14 cellular contexts compared by ENCODE assay signal in genomic region chr10:1187151-1187854, GRCh38.
DNase-seq lines count a peak whose midpoint lies in the region; ATAC-seq and TF ChIP-seq lines count a peak whose summit lies in the region.
"Had no signal": no experiment of that assay in that cellular context is flagged by ENCODE, and none has a peak within 500 bp of the region (broad histone marks: within the 10 kb centered on the region; RNA-seq: fewer than 3 reads in every experiment).

No MANE protein-coding gene starts in this region.

- no peaks in the 10 kb centered on the region for H3K4me1 ChIP-seq in foreskin keratinocyte

- H3K4me3 ChIP-seq in brain microvascular endothelial cell (ENCODE audit: low read depth, low read length) = no peak overlapping the region

- DNase-seq in C1 segment of cervical spinal cord (lab: John Stamatoyannopoulos, UW) = peak in 11 of 14 donors; percentile 24 to 86 (median 64)
- DNase-seq in RWPE1 (ENCODE audit: low spot score) = peak; percentile 57
- peak; percentile 10 to 22 for DNase-seq in foreskin keratinocyte
- peak in 51 of 56 donors; percentile 31 to 92 (median 75) for DNase-seq in nucleus accumbens (lab: John Stamatoyannopoulos, UW)
- no peak for DNase-seq in NCI-H526 treated with DMSO at 0.1 percent for 48 hours (lab: John Stamatoyannopoulos, UW)
- no peak for DNase-seq in activated CD4-positive, alpha-beta memory T cell treated with anti-CD3 and anti-CD28 coated beads for 36 hours
- DNase-seq in brain microvascular endothelial cell = no peak
- DNase-seq: DMS53, mesenchymal stem cell, NCI-H1092 treated with DMSO at 0.1 percent for 48 hours, T-cell had no signal

- no peaks in the 10 kb centered on the region for H3K27me3 Mint-ChIP-seq in activated CD4-positive, alpha-beta memory T cell treated with anti-CD3 and anti-CD28 coated beads for 36 hours
- H3K27me3 Mint-ChIP-seq: dendritic cell treated with granulocyte-macrophage colony-stimulating factor and Interleukin-4, amounts not matched to agents 40 ng/mL and 50 ng/mL, for 4 days had no signal

- TF ChIP-seq CTCF in RWPE1 (conservative IDR thresholded peaks at IDR 0.05; ENCODE audit: low read depth) (no peak), foreskin keratinocyte (conservative IDR thresholded peaks at IDR 0.05) (no peak), brain microvascular endothelial cell (IDR thresholded peaks at IDR 0.05; ENCODE audit: low read depth, low read length, missing control alignments) (no peak)

- POLR2A ChIA-PET in RWPE1 (lab: Yijun Ruan, JAX; ENCODE audit: low non-redundant PET) = no interaction called here
- POLR2A ChIA-PET in activated CD4-positive, alpha-beta memory T cell treated with anti-CD3 and anti-CD28 coated beads for 36 hours (lab: Charles Lee) = no interaction called here

- no peaks in the 10 kb centered on the region for H3K9me3 Mint-ChIP-seq in activated CD4-positive, alpha-beta memory T cell treated with anti-CD3 and anti-CD28 coated beads for 36 hours
- H3K9me3 Mint-ChIP-seq: dendritic cell treated with granulocyte-macrophage colony-stimulating factor and Interleukin-4, amounts not matched to agents 40 ng/mL and 50 ng/mL, for 4 days; T-cell had no signal

- ATAC-seq in foreskin keratinocyte (peak; percentile 56), HG03025 (IDR thresholded peaks at IDR 0.05; ENCODE audit: low FRiP score, unreplicated experiment) (no peak)
- ATAC-seq: activated CD4-positive, CD25-positive, alpha-beta regulatory T cell treated with anti-CD3 and anti-CD28 coated beads, Interleukin-2, amount 50 U/mL, for 24 hours; T-cell had no signal

- H3K27ac ChIP-seq in RWPE1 = no peak overlapping the region
- no peak overlapping the region for H3K27ac ChIP-seq in foreskin keratinocyte
- no peak overlapping the region for H3K27ac ChIP-seq in brain microvascular endothelial cell

- intact Hi-C loops in activated CD4-positive, alpha-beta memory T cell treated with anti-CD3 and anti-CD28 coated beads for 36 hours (cut with micrococcal nuclease) = no loop called here

- in situ Hi-C loops in brain microvascular endothelial cell (cut with HindIII; ENCODE audit: low pct_ligation_motif_present, low sequenced_read_pairs) = no loop called here

- peaks cover 2% of the 10 kb centered on the region for H3K4me1 Mint-ChIP-seq in activated CD4-positive, alpha-beta memory T cell treated with anti-CD3 and anti-CD28 coated beads for 36 hours (ENCODE audit: low read depth)

- no peak overlapping the region for H3K4me3 Mint-ChIP-seq in activated CD4-positive, alpha-beta memory T cell treated with anti-CD3 and anti-CD28 coated beads for 36 hours
- H3K4me3 Mint-ChIP-seq: dendritic cell treated with granulocyte-macrophage colony-stimulating factor and Interleukin-4, amounts not matched to agents 40 ng/mL and 50 ng/mL, for 4 days; T-cell had no signal

- H3K27ac Mint-ChIP-seq in activated CD4-positive, alpha-beta memory T cell treated with anti-CD3 and anti-CD28 coated beads for 36 hours = no peak overlapping the region
- H3K27ac Mint-ChIP-seq: dendritic cell treated with granulocyte-macrophage colony-stimulating factor and Interleukin-4, amounts not matched to agents 40 ng/mL and 50 ng/mL, for 4 days; T-cell had no signal

- H3K27me3 ChIP-seq in foreskin keratinocyte (no peaks in the 10 kb centered on the region), brain microvascular endothelial cell (replicated peaks) (no peaks in the 10 kb centered on the region)

- H3K36me3 Mint-ChIP-seq in activated CD4-positive, alpha-beta memory T cell treated with anti-CD3 and anti-CD28 coated beads for 36 hours = no peaks in the 10 kb centered on the region
- H3K36me3 Mint-ChIP-seq: T-cell had no signal

- CTCF ChIA-PET in RWPE1 (lab: Yijun Ruan, JAX) = interaction anchor here (0.6 kb wide), 3 partner anchors 77 to 406 kb away, joined by 3 to 5 read pairs (median 3); no protein-coding TSS in a partner anchor
- CTCF ChIA-PET in activated CD4-positive, alpha-beta memory T cell treated with anti-CD3 and anti-CD28 coated beads for 36 hours (lab: Charles Lee) = no interaction called here

- no peaks in the 10 kb centered on the region for H3K36me3 ChIP-seq in brain microvascular endothelial cell (replicated peaks)

Comparison
In these comparisons a context has a peak if more than half of its experiments do, and no peak if none do; other contexts are left out.
1. DNase-seq: peak in C1 segment of cervical spinal cord (11 of 14), RWPE1 (single experiment), foreskin keratinocyte (2 of 2) and nucleus accumbens (51 of 56); none in NCI-H526 treated with DMSO at 0.1 percent for 48 hours (single experiment), activated CD4-positive, alpha-beta memory T cell treated with anti-CD3 and anti-CD28 coated beads for 36 hours (single experiment) and brain microvascular endothelial cell (single experiment).